In the genomic region with DNA sequence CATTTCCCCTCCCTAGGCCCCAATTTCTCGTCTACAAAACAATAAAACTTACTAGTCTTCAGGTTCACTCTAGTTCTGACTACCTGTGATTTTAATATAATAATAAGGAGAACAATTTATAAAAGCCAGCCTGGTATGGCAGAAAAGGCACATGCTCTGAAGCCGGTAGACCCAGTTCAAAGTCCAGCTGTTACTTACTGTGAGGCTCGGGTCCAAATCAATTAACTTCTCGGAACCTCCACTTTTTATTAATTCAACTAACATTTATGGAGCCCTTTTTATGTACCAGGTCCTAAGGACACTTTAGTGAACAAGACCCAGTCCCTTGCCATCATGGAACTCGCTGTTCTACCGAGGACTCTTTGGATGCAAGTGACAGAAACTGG, we compare ENCODE assay signal across 17 cellular contexts. TPM values are rescaled to one million over a fixed set of nuclear protein-coding genes. Genes with fewer than 3 reads are reported as not detected.
A peak's percentile ranks its signal among the peaks of the same experiment; 100 is the strongest.
DNase-seq lines count a peak whose midpoint lies in the region; ATAC-seq and TF ChIP-seq lines count a peak whose summit lies in the region.
"Had no signal": no experiment of that assay in that cellular context is flagged by ENCODE, and none has a peak within 500 bp of the region (broad histone marks: within the 10 kb centered on the region; RNA-seq: fewer than 3 reads in every experiment).

No MANE protein-coding gene starts in this region.

- no peak for ATAC-seq in IMR-90 (ENCODE audit: low read depth)

- no peak overlapping the region for H3K4me2 ChIP-seq in IMR-90 (ENCODE audit: low read depth, low read length)
- H3K4me2 ChIP-seq in mesenchymal stem cell (ENCODE audit: low read length, poor library complexity, severe bottlenecking), result no peak overlapping the region
- H3K4me2 ChIP-seq in skeletal muscle satellite cell (ENCODE audit: low read length), result no peak overlapping the region
- H3K4me2 ChIP-seq: BLaER1 had no signal

- H3K4me3 ChIP-seq in IMR-90 (ENCODE audit: insufficient read depth, low read depth, low read length), result no peak overlapping the region
- no peak overlapping the region for H3K4me3 ChIP-seq in esophagus muscularis mucosa
- H3K4me3 ChIP-seq in mesenchymal stem cell (ENCODE audit: insufficient read depth in 1 of 2, low read depth in 1 of 2, low read length in 2 of 2), result no peak overlapping the region
- no peak overlapping the region for H3K4me3 ChIP-seq in skeletal muscle satellite cell (ENCODE audit: low read length)
- H3K4me3 ChIP-seq: BLaER1 had no signal

- H2AK5ac ChIP-seq in IMR-90 (ENCODE audit: low read depth, low read length), result peak overlapping the region; percentile 29; the same call in 1 of the 2 replicates
- H2AK5ac ChIP-seq in mesenchymal stem cell (ENCODE audit: low read length, severe bottlenecking), result no peak overlapping the region

- H3K18ac ChIP-seq in IMR-90 (ENCODE audit: low read depth, low read length), result no peak overlapping the region; the same call in 1 of the 2 replicates
- no peak overlapping the region for H3K18ac ChIP-seq in mesenchymal stem cell (ENCODE audit: low read depth in 1 of 2, low read length in 2 of 2)

- no peaks in the 10 kb centered on the region for H3K27me3 ChIP-seq in IMR-90 (ENCODE audit: control insufficient read depth, insufficient read depth, low read length)
- no peaks in the 10 kb centered on the region for H3K27me3 ChIP-seq in esophagus muscularis mucosa
- H3K27me3 ChIP-seq in mesenchymal stem cell (ENCODE audit: control insufficient read depth in 1 of 2, insufficient read depth in 1 of 2, low read length in 2 of 2), result no peaks in the 10 kb centered on the region
- no peaks in the 10 kb centered on the region for H3K27me3 ChIP-seq in skeletal muscle satellite cell (ENCODE audit: control insufficient read depth, insufficient read depth, low read length)
- H3K27me3 ChIP-seq: BLaER1 had no signal

- H3K36me3 ChIP-seq in IMR-90 (ENCODE audit: control insufficient read depth, insufficient read depth, low read length) (no peaks in the 10 kb centered on the region), esophagus muscularis mucosa (no peaks in the 10 kb centered on the region), mesenchymal stem cell (ENCODE audit: control insufficient read depth in 1 of 2, insufficient read depth in 2 of 2, low read depth in 1 of 2, low read length in 2 of 2) (no peaks in the 10 kb centered on the region), skeletal muscle satellite cell (ENCODE audit: insufficient read depth, low read length) (no peaks in the 10 kb centered on the region)
- H3K36me3 ChIP-seq: BLaER1 had no signal

- H3K4ac ChIP-seq in IMR-90 (ENCODE audit: low read depth, low read length), result no peak overlapping the region
- no peak overlapping the region for H3K4ac ChIP-seq in mesenchymal stem cell (ENCODE audit: low read depth in 1 of 2, low read length in 2 of 2)

- no peak for TF ChIP-seq RAD21 in IMR-90 (IDR thresholded peaks at IDR 0.05; ENCODE audit: low read length)

- no peak overlapping the region for H2AK9ac ChIP-seq in IMR-90 (replicated peaks; ENCODE audit: low read depth, low read length, poor library complexity)

- POLR2A ChIA-PET in IMR-90 (lab: Charles Lee; ENCODE audit: unreplicated experiment), result no interaction called here

- WGBS in IMR-90 (ENCODE audit: extremely low coverage in 2 of 2, insufficient read length in 1 of 2), 2 experiments, result 81% methylated on average over 5 of the region's 6 CpGs; no CpG with 5 or more reads in 1 of the 2 experiments
- 94% methylated on average over 6 of the region's 6 CpGs for WGBS in esophagus muscularis mucosa
- WGBS in mesenchymal stem cell, result 97% methylated on average over 5 of the region's 6 CpGs

- no peak for DNase-seq in IMR-90
- DNase-seq in esophagus muscularis mucosa (ENCODE audit: extremely low spot score), result peak; percentile 72
- DNase-seq in mesenchymal stem cell, result no peak
- DNase-seq in mesenteric fat pad (ENCODE audit: low spot score), result no peak
- no peak for DNase-seq in NCI-H2171 treated with DMSO at 0.1 percent for 48 hours (lab: John Stamatoyannopoulos, UW)
- no peak for DNase-seq in NCI-H1417 treated with DMSO at 0.1 percent for 48 hours (lab: John Stamatoyannopoulos, UW)
- DNase-seq: CD4-positive, alpha-beta T cell; GOT3; HCEC 1CT; MV-4-11; NCI-H1105; NCI-H1930; NCI-H526 treated with DMSO at 0.1 percent for 48 hours; SHP77 had no signal

- H3K4me1 ChIP-seq in IMR-90 (ENCODE audit: control insufficient read depth, insufficient read depth, low read length), result peaks cover 13% of the 10 kb centered on the region
- H3K4me1 ChIP-seq in esophagus muscularis mucosa, result peaks cover 0 to 6% (median 0%) of the 10 kb centered on the region in 4 donors
- peaks cover 12% of the 10 kb centered on the region for H3K4me1 ChIP-seq in mesenchymal stem cell (ENCODE audit: control insufficient read depth, insufficient read depth, low read depth, low read length)
- peaks cover 35% of the 10 kb centered on the region for H3K4me1 ChIP-seq in skeletal muscle satellite cell (ENCODE audit: control insufficient read depth, insufficient read depth, low read length)

- CTCF ChIA-PET in IMR-90 (lab: Yijun Ruan, JAX), result no interaction called here

- H2BK20ac ChIP-seq in IMR-90 (ENCODE audit: low read depth, low read length), result peak overlapping the region; percentile 4; the same call in 1 of the 2 replicates

- intact Hi-C loops in IMR-90 (cut with micrococcal nuclease) (no loop called here), esophagus muscularis mucosa (cut with DNase I) (no loop called here)

- H3K9me1 ChIP-seq in IMR-90 (ENCODE audit: insufficient read depth, low read length), result peaks cover 12% of the 10 kb centered on the region

- H2AFZ ChIP-seq in IMR-90 (replicated peaks; ENCODE audit: low read length, poor library complexity), result no peak overlapping the region
- no peak overlapping the region for H2AFZ ChIP-seq in mesenchymal stem cell (ENCODE audit: low read depth, low read length)

- no peak overlapping the region for H4K91ac ChIP-seq in IMR-90 (ENCODE audit: insufficient read depth, low read depth, low read length)
- H4K91ac ChIP-seq in mesenchymal stem cell (ENCODE audit: low read length), result no peak overlapping the region

- dilution Hi-C loops in IMR-90 (cut with HindIII; ENCODE audit: low sequenced_read_pairs, unreplicated experiment), result no loop called here

- H4K5ac ChIP-seq in IMR-90 (ENCODE audit: low read depth, low read length), result no peak overlapping the region

- no peak for TF ChIP-seq POLR2A in IMR-90 (IDR thresholded peaks at IDR 0.05; ENCODE audit: low read depth, low read length)
- TF ChIP-seq POLR2A in esophagus muscularis mucosa (IDR thresholded peaks at IDR 0.05; ENCODE audit: low read depth), result no peak

- no peak overlapping the region for H3K56ac ChIP-seq in IMR-90 (ENCODE audit: extremely low read depth, insufficient read depth, low read length)

- no peaks in the 10 kb centered on the region for H3K9me3 ChIP-seq in IMR-90 (ENCODE audit: control insufficient read depth, insufficient read depth, low read length)
- no peaks in the 10 kb centered on the region for H3K9me3 ChIP-seq in esophagus muscularis mucosa
- H3K9me3 ChIP-seq in mesenchymal stem cell (ENCODE audit: control insufficient read depth, low read length), result peaks cover 7% of the 10 kb centered on the region
- H3K9me3 ChIP-seq in skeletal muscle satellite cell (replicated peaks; ENCODE audit: low read length), result no peaks in the 10 kb centered on the region
- H3K9me3 ChIP-seq: BLaER1 had no signal

- BruUV-seq in IMR-90 (replicated peaks; lab: Mats Ljungman, UMichigan), result no TSS peak

- peak overlapping the region; percentile 59; the same call in 2 of the 3 replicates for H2BK15ac ChIP-seq in IMR-90 (ENCODE audit: low read depth, low read length)
- no peak overlapping the region for H2BK15ac ChIP-seq in mesenchymal stem cell (ENCODE audit: low read depth, poor library complexity, severe bottlenecking)

- in situ Hi-C loops in IMR-90 (cut with MboI; ENCODE audit: low sequenced_read_pairs), result no loop called here

- no peak overlapping the region for H2BK5ac ChIP-seq in IMR-90 (ENCODE audit: low read depth, low read length, poor library complexity, severe bottlenecking)
- no peak overlapping the region for H2BK5ac ChIP-seq in mesenchymal stem cell (ENCODE audit: low read depth, low read length, poor library complexity, severe bottlenecking)

- TF ChIP-seq EP300 in esophagus muscularis mucosa (IDR thresholded peaks at IDR 0.05), result no peak

- H3K79me1 ChIP-seq in IMR-90 (ENCODE audit: low read depth in 1 of 2, low read length in 2 of 2) (no peaks in the 10 kb centered on the region; a peak in 1 of 4 replicates), mesenchymal stem cell (replicated peaks; ENCODE audit: low read length, poor library complexity, severe bottlenecking) (no peaks in the 10 kb centered on the region)

- TF ChIP-seq CTCF in IMR-90 (conservative IDR thresholded peaks at IDR 0.05; ENCODE audit: low read depth, low read length) (no peak), esophagus muscularis mucosa (IDR thresholded peaks at IDR 0.05) (no peak)

- no peak overlapping the region for H3K27ac ChIP-seq in IMR-90 (ENCODE audit: insufficient read depth, low read length)
- H3K27ac ChIP-seq in esophagus muscularis mucosa (replicated peaks in 1 of 4), result no peak overlapping the region
- peak overlapping the region; percentile 17 for H3K27ac ChIP-seq in mesenchymal stem cell (ENCODE audit: low read length, poor library complexity, severe bottlenecking)
- H3K27ac ChIP-seq: BLaER1, RWPE1 had no signal

- H3K14ac ChIP-seq in IMR-90 (replicated peaks; ENCODE audit: low read depth, low read length) (peak overlapping the region; percentile 51), mesenchymal stem cell (ENCODE audit: low read length in 2 of 2) (no peak overlapping the region)

- no peak overlapping the region for H3K9ac ChIP-seq in IMR-90 (ENCODE audit: low read depth, low read length)
- no peak overlapping the region for H3K9ac ChIP-seq in mesenchymal stem cell (ENCODE audit: low read length)
- H3K9ac ChIP-seq in skeletal muscle satellite cell (ENCODE audit: low read depth, low read length), result peak overlapping the region; percentile 1
- H3K9ac ChIP-seq: BLaER1 had no signal

- no peaks in the 10 kb centered on the region for H4K20me1 ChIP-seq in IMR-90 (ENCODE audit: insufficient read depth, low read length)
- H4K20me1 ChIP-seq: BLaER1 had no signal

- 0 out of 2 replicates have a peak overlapping the region, but pooled peaks have one; percentile 8 for H3K23ac ChIP-seq in IMR-90 (ENCODE audit: low read depth, low read length)
- H3K23ac ChIP-seq in mesenchymal stem cell (ENCODE audit: low read length in 2 of 2), result no peak overlapping the region

- peak overlapping the region in 1 of 2 experiments; percentile 15 for H2BK12ac ChIP-seq in mesenchymal stem cell (ENCODE audit: low read length in 2 of 2)

- H2BK120ac ChIP-seq in IMR-90 (ENCODE audit: low read depth, low read length) (0 out of 2 replicates have a peak overlapping the region, but pooled peaks have one; percentile 2), mesenchymal stem cell (ENCODE audit: low read depth, low read length) (no peak overlapping the region)

- no peak overlapping the region for H4K8ac ChIP-seq in IMR-90 (ENCODE audit: low read depth in 2 of 2, low read length in 2 of 2)
- no peak overlapping the region for H4K8ac ChIP-seq in mesenchymal stem cell (ENCODE audit: low read length)

RNA-seq across cellular contexts. Expression of a gene that starts 53.8 kb away (rescaled TPM):
- total RNA-seq in IMR-90 (2012; rRNA removed) (71.0 and 71.1 TPM in 2 replicates), esophagus muscularis mucosa (10 to 100 TPM; 21.2 to 32.3 (median 24.2) TPM), mesenteric fat pad (71.9 TPM)
- 177 and 194 TPM in 2 replicates for polyA plus RNA-seq in IMR-90 (2012; rRNA removed)
- polyA plus RNA-seq in IMR-90 (2012; cell fraction: cytosol; rRNA removed), result 153 and 181 TPM in 2 replicates
- 378 and 409 TPM in 2 replicates for polyA plus RNA-seq in IMR-90 (2012; cell fraction: nucleus; rRNA removed; ENCODE audit: low replicate concordance)
- 126 TPM for polyA plus RNA-seq in mesenchymal stem cell (2013, experiment 1 of 2)
- 125 TPM for polyA plus RNA-seq in mesenchymal stem cell (2013, experiment 2 of 2)
- total RNA-seq in skeletal muscle satellite cell (2012; rRNA removed), result 18.3 and 32.1 TPM in 2 replicates
